ENCODE assay signal across 17 cellular contexts in the genomic region with DNA sequence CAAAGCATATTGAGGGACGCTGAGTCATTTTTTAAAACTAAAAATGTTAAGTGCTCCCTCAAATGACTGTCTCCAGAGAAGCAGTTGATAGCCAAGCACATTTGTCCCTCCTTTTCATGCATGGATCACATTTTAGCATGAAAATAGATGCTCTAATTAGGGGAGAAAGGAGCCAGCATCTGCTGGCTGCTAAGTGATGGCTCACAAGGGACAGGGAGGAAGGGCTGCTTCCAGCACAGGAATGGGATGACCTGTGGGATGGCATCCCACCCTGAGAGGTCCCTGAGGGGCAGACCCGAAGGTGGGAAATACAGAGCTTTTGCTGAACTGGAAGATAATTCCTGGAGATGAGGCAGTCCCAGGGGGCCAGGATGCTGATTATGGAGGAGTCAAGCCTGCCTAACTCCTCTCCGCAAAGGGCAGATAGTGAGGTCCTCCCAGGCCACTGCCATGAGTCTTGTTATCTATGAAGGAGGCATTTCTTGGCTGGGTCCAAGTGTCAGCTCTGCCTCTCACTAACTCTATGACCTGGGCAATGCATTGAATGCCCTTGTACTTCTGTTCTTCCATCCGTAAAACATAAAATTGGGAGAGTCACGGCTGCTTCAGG.
DNase-seq lines count a peak whose midpoint lies in the region; ATAC-seq and TF ChIP-seq lines count a peak whose summit lies in the region.
"Had no signal": no experiment of that assay in that cellular context is flagged by ENCODE, and none has a peak within 500 bp of the region (broad histone marks: within the 10 kb centered on the region; RNA-seq: fewer than 3 reads in every experiment).

No MANE protein-coding gene starts in this region.

- H3K4me3 Mint-ChIP-seq in GM23338 = no peak overlapping the region
- H3K4me3 Mint-ChIP-seq: CD14-positive monocyte had no signal

- WGBS in HUES64 = 62% methylated on average over 5 of the region's 5 CpGs

- H3K4me2 ChIP-seq in GM23338 = peak overlapping the region; percentile 37
- H3K4me2 ChIP-seq: A549 had no signal

- TF ChIP-seq CTCF in GM23338 (conservative IDR thresholded peaks at IDR 0.05; ENCODE audit: low read depth in 2 of 2) (no peak), dorsolateral prefrontal cortex (IDR thresholded peaks at IDR 0.05 in 54 of 56, conservative IDR thresholded peaks at IDR 0.05 in 2 of 56; ENCODE audit: low read depth in 1 of 56, partially characterized antibody in 56 of 56) (no peak)

- 0 out of 2 replicates have a peak, but pooled peaks cover 4% of the 10 kb centered on the region for H3F3A ChIP-seq in GM23338 (replicated peaks; ENCODE audit: low read depth)

- H3K9ac ChIP-seq in HUES64 (ENCODE audit: low read depth, low read length) = peak overlapping the region; percentile 15; the same call in 1 of the 2 replicates

- no peaks in the 10 kb centered on the region for H4K20me1 ChIP-seq in GM23338 (replicated peaks; ENCODE audit: insufficient read depth)

- no peaks in the 10 kb centered on the region for H3K27me3 ChIP-seq in GM23338 (ENCODE audit: insufficient read depth)
- H3K27me3 ChIP-seq in HUES64 (ENCODE audit: insufficient read depth, low read length) = no peaks in the 10 kb centered on the region
- no peaks in the 10 kb centered on the region for H3K27me3 ChIP-seq in dorsolateral prefrontal cortex

- peak overlapping the region; percentile 40 for H3K27ac ChIP-seq in GM23338 (ENCODE audit: low read depth)
- peak overlapping the region; percentile 72; the same call in 1 of the 2 replicates for H3K27ac ChIP-seq in HUES64 (ENCODE audit: low read depth, low read length)
- peak overlapping the region in 32 of 59 donors; percentile 2 to 75 (median 51) for H3K27ac ChIP-seq in dorsolateral prefrontal cortex
- H3K27ac ChIP-seq: A549 had no signal

- H3K36me3 ChIP-seq in GM23338 (ENCODE audit: insufficient read depth) (no peaks in the 10 kb centered on the region), HUES64 (ENCODE audit: insufficient read depth, low read length) (no peaks in the 10 kb centered on the region)

- peak overlapping the region; percentile 81; the same call in 1 of the 2 replicates for H3K27ac Mint-ChIP-seq in GM23338
- H3K27ac Mint-ChIP-seq: CD14-positive monocyte had no signal

- H3K27me3 Mint-ChIP-seq in GM23338 (ENCODE audit: insufficient read depth, low read depth, poor library complexity) = no peaks in the 10 kb centered on the region

- no peaks in the 10 kb centered on the region for H3K9me3 ChIP-seq in HUES64 (ENCODE audit: insufficient read depth, low read depth, low read length)
- H3K9me3 ChIP-seq: A549 had no signal

- H3K4me3 ChIP-seq in GM23338 (no peak overlapping the region), HUES64 (ENCODE audit: low read length) (no peak overlapping the region), dorsolateral prefrontal cortex (no peak overlapping the region)
- H3K4me3 ChIP-seq: A549 had no signal

- peaks cover 2% of the 10 kb centered on the region; the same call in 1 of the 3 replicates for H3K9me3 Mint-ChIP-seq in GM23338

- peaks cover 22% of the 10 kb centered on the region for H3K9me2 ChIP-seq in GM23338 (ENCODE audit: insufficient read depth)

- DNase-seq in GM23338 (ENCODE audit: low spot score) (peak; percentile 45), dorsolateral prefrontal cortex (no peak), middle frontal gyrus (ENCODE audit: extremely low spot score, low spot score) (peak; percentile 8), activated T-cell treated with anti-CD3 and anti-CD28 coated beads for 4 hours (no peak)
- no peak for DNase-seq in stimulated activated naive CD8-positive, alpha-beta T cell treated with anti-CD3 and anti-CD28 coated beads, Interleukin-15, Interleukin-2, amounts not matched to agents 100 U/mL and 50 U/mL, for 24 hours
- no peak for DNase-seq in NK-92 treated with Interleukin-12 subunit alpha and Interleukin-12 subunit beta, amount 100 ng/mL, for 24 hours (lab: John Stamatoyannopoulos, UW)
- DNase-seq: COR-L47, DMS53, NCI-H1417, NCI-H2081, NCI-H226, NCI-H526 had no signal

- peaks cover 15% of the 10 kb centered on the region for H3K4me1 ChIP-seq in GM23338 (ENCODE audit: insufficient read depth)
- peaks cover 13% of the 10 kb centered on the region for H3K4me1 ChIP-seq in HUES64 (ENCODE audit: insufficient read depth, low read length)
- H3K4me1 ChIP-seq: A549 had no signal

- no peaks in the 10 kb centered on the region; the same call in 2 of the 3 replicates for H3K36me3 Mint-ChIP-seq in GM23338 (ENCODE audit: low read depth)
- H3K36me3 Mint-ChIP-seq: CD14-positive monocyte had no signal

- H3K4me1 Mint-ChIP-seq in GM23338 = peaks cover 21% of the 10 kb centered on the region
- H3K4me1 Mint-ChIP-seq: CD14-positive monocyte had no signal

- H3K79me2 ChIP-seq in GM23338 (replicated peaks; ENCODE audit: insufficient read depth) = no peaks in the 10 kb centered on the region

- peak overlapping the region; percentile 8; the same call in 1 of the 2 replicates for H2AFZ ChIP-seq in GM23338

- ATAC-seq in GM23338 (peak; percentile 84), HG03095 (IDR thresholded peaks at IDR 0.05; ENCODE audit: unreplicated experiment) (no peak)
- ATAC-seq in stimulated activated naive CD8-positive, alpha-beta T cell treated with anti-CD3 and anti-CD28 coated beads, Interleukin-15, Interleukin-2, amounts not matched to agents 100 U/mL and 50 U/mL, for 24 hours = no peak
- ATAC-seq: A549, HepG2 had no signal

- intact Hi-C loops in dorsolateral prefrontal cortex (cut with DNase I) = no loop called here

TF ChIP-seq in GM23338, 12 proteins besides CTCF, POLR2A, EP300 and RAD21:
- TF ChIP-seq, protein P1, sequence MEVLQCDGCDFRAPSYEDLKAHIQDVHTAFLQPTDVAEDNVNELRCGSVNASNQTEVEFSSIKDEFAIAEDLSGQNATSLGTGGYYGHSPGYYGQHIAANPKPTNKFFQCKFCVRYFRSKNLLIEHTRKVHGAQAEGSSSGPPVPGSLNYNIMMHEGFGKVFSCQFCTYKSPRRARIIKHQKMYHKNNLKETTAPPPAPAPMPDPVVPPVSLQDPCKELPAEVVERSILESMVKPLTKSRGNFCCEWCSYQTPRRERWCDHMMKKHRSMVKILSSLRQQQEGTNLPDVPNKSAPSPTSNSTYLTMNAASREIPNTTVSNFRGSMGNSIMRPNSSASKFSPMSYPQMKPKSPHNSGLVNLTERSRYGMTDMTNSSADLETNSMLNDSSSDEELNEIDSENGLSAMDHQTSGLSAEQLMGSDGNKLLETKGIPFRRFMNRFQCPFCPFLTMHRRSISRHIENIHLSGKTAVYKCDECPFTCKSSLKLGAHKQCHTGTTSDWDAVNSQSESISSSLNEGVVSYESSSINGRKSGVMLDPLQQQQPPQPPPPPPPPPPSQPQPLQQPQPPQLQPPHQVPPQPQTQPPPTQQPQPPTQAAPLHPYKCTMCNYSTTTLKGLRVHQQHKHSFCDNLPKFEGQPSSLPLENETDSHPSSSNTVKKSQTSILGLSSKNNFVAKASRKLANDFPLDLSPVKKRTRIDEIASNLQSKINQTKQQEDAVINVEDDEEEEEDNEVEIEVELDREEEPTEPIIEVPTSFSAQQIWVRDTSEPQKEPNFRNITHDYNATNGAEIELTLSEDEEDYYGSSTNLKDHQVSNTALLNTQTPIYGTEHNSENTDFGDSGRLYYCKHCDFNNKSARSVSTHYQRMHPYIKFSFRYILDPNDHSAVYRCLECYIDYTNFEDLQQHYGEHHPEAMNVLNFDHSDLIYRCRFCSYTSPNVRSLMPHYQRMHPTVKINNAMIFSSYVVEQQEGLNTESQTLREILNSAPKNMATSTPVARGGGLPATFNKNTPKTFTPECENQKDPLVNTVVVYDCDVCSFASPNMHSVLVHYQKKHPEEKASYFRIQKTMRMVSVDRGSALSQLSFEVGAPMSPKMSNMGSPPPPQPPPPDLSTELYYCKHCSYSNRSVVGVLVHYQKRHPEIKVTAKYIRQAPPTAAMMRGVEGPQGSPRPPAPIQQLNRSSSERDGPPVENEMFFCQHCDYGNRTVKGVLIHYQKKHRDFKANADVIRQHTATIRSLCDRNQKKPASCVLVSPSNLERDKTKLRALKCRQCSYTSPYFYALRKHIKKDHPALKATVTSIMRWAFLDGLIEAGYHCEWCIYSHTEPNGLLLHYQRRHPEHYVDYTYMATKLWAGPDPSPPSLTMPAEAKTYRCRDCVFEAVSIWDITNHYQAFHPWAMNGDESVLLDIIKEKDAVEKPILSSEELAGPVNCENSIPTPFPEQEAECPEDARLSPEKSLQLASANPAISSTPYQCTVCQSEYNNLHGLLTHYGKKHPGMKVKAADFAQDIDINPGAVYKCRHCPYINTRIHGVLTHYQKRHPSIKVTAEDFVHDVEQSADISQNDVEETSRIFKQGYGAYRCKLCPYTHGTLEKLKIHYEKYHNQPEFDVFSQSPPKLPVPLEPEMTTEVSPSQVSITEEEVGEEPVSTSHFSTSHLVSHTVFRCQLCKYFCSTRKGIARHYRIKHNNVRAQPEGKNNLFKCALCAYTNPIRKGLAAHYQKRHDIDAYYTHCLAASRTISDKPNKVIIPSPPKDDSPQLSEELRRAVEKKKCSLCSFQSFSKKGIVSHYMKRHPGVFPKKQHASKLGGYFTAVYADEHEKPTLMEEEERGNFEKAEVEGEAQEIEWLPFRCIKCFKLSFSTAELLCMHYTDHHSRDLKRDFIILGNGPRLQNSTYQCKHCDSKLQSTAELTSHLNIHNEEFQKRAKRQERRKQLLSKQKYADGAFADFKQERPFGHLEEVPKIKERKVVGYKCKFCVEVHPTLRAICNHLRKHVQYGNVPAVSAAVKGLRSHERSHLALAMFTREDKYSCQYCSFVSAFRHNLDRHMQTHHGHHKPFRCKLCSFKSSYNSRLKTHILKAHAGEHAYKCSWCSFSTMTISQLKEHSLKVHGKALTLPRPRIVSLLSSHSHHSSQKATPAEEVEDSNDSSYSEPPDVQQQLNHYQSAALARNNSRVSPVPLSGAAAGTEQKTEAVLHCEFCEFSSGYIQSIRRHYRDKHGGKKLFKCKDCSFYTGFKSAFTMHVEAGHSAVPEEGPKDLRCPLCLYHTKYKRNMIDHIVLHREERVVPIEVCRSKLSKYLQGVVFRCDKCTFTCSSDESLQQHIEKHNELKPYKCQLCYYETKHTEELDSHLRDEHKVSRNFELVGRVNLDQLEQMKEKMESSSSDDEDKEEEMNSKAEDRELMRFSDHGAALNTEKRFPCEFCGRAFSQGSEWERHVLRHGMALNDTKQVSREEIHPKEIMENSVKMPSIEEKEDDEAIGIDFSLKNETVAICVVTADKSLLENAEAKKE (CRISPR knock-in tag; IDR thresholded peaks at IDR 0.05) = no peak
- TF ChIP-seq ZNF331 (CRISPR knock-in tag; IDR thresholded peaks at IDR 0.05; ENCODE audit: low read depth) = no peak
- peak; percentile 58; the same call in 1 of the 2 replicates for TF ChIP-seq NANOG (IDR thresholded peaks at IDR 0.05; ENCODE audit: borderline replicate concordance)
- no peak for TF ChIP-seq POLR2AphosphoS5 (IDR thresholded peaks at IDR 0.05; ENCODE audit: low read depth)
- TF ChIP-seq EZH2 (IDR thresholded peaks at IDR 0.05; ENCODE audit: low read depth, unreplicated experiment) = no peak
- no peak for TF ChIP-seq CREB1 (CRISPR knock-in tag; IDR thresholded peaks at IDR 0.05; ENCODE audit: low read depth)
- no peak for TF ChIP-seq EZH2phosphoT487 (IDR thresholded peaks at IDR 0.05; ENCODE audit: unreplicated experiment)

Comparison
In these comparisons a context has a peak if more than half of its experiments do, and no peak if none do; other contexts are left out.
1. DNase-seq: peak in GM23338 (single experiment) and middle frontal gyrus (single experiment); none in dorsolateral prefrontal cortex (0 of 10), stimulated activated naive CD8-positive, alpha-beta T cell treated with anti-CD3 and anti-CD28 coated beads, Interleukin-15, Interleukin-2, amounts not matched to agents 100 U/mL and 50 U/mL, for 24 hours (single experiment), activated T-cell treated with anti-CD3 and anti-CD28 coated beads for 4 hours (single experiment) and NK-92 treated with Interleukin-12 subunit alpha and Interleukin-12 subunit beta, amount 100 ng/mL, for 24 hours (single experiment).
2. Peak in every context shown above with its lines, with median percentiles within 50 percentile points of each other: H3K27ac ChIP-seq.